Comparison of ENCODE assay signal across 10 cellular contexts in genomic region chr15:60003243-60004018, GRCh38. TPM values are rescaled to one million over a fixed set of nuclear protein-coding genes. Genes with fewer than 3 reads are reported as not detected.
DNase-seq lines count a peak whose midpoint lies in the region; ATAC-seq lines count a peak whose summit lies in the region.
"Had no signal": no experiment of that assay in that cellular context is flagged by ENCODE, and none has a peak within 500 bp of the region (broad histone marks: within the 10 kb centered on the region; RNA-seq: fewer than 3 reads in every experiment).

No MANE protein-coding gene starts in this region.

- H3K4me3 ChIP-seq in CD8-positive, alpha-beta memory T cell (ENCODE audit: low read length): no peak overlapping the region
- peak overlapping the region; percentile 86 for H3K4me3 ChIP-seq in H7 (ENCODE audit: insufficient read depth, low read depth, low read length)

- H3K4me1 ChIP-seq in CD8-positive, alpha-beta memory T cell (ENCODE audit: insufficient read depth, low read length): peaks cover 41% of the 10 kb centered on the region

- CTCF ChIA-PET in CD8-positive, alpha-beta memory T cell (lab: Charles Lee): interaction anchor here (1.1 to 1.8 kb wide), 4 partner anchors 10 to 252 kb away, joined by 3 to 5 read pairs (median 4); no protein-coding TSS in a partner anchor

- peaks cover 18 to 39% (median 36%) of the 10 kb centered on the region in 5 donors for H3K9me3 Mint-ChIP-seq in CD8-positive, alpha-beta memory T cell
- H3K9me3 Mint-ChIP-seq in activated naive CD8-positive, alpha-beta T cell treated with anti-CD3 and anti-CD28 coated beads, Interleukin-2, amount 10 ng/mL, durations not matched to agents 7 days and 5 days: peaks cover 5% of the 10 kb centered on the region
- no peaks in the 10 kb centered on the region for H3K9me3 Mint-ChIP-seq in natural killer cell treated with Interleukin-12 subunit alpha and Interleukin-12 subunit beta and Interleukin-15 and Interleukin-18, amount 100 ng/mL, for 72 hours

- ATAC-seq in activated naive CD8-positive, alpha-beta T cell treated with anti-CD3 and anti-CD28 coated beads, Interleukin-2, amount 10 ng/mL, durations not matched to agents 7 days and 5 days (ENCODE audit: low read depth): no peak
- ATAC-seq in natural killer cell treated with Interleukin-12 subunit alpha and Interleukin-12 subunit beta and Interleukin-15 and Interleukin-18, amount 100 ng/mL, for 72 hours: no peak
- ATAC-seq: heart right ventricle had no signal

- H3K27me3 Mint-ChIP-seq in CD8-positive, alpha-beta memory T cell: peaks cover 92 to 95% of the 10 kb centered on the region in 2 donors
- peaks cover 84% of the 10 kb centered on the region for H3K27me3 Mint-ChIP-seq in activated naive CD8-positive, alpha-beta T cell treated with anti-CD3 and anti-CD28 coated beads, Interleukin-2, amount 10 ng/mL, durations not matched to agents 7 days and 5 days
- H3K27me3 Mint-ChIP-seq in natural killer cell treated with Interleukin-12 subunit alpha and Interleukin-12 subunit beta and Interleukin-15 and Interleukin-18, amount 100 ng/mL, for 72 hours: peaks cover 64 to 76% of the 10 kb centered on the region in 2 donors

- POLR2A ChIA-PET in CD8-positive, alpha-beta memory T cell (lab: Charles Lee): interaction anchor here (1.4 kb wide), 1 partner anchor 9 kb away, joined by 6 read pairs; no protein-coding TSS in a partner anchor
- POLR2A ChIA-PET in activated naive CD8-positive, alpha-beta T cell treated with anti-CD3 and anti-CD28 coated beads, Interleukin-2, amount 10 ng/mL, durations not matched to agents 7 days and 5 days (lab: Charles Lee): interaction anchor here (0.6 to 2.3 kb wide), 9 partner anchors 9 to 315 kb away, joined by 3 to 15 read pairs (median 5); no protein-coding TSS in a partner anchor

- peaks cover 0 to 4% (median 3%) of the 10 kb centered on the region in 3 donors for H3K36me3 Mint-ChIP-seq in CD8-positive, alpha-beta memory T cell
- peaks cover 8% of the 10 kb centered on the region for H3K36me3 Mint-ChIP-seq in activated naive CD8-positive, alpha-beta T cell treated with anti-CD3 and anti-CD28 coated beads, Interleukin-2, amount 10 ng/mL, durations not matched to agents 7 days and 5 days
- H3K36me3 Mint-ChIP-seq in natural killer cell treated with Interleukin-12 subunit alpha and Interleukin-12 subunit beta and Interleukin-15 and Interleukin-18, amount 100 ng/mL, for 72 hours: peaks cover 14% of the 10 kb centered on the region

- peak overlapping the region; percentile 32 to 84 (median 57) for H3K4me3 Mint-ChIP-seq in CD8-positive, alpha-beta memory T cell
- H3K4me3 Mint-ChIP-seq in activated naive CD8-positive, alpha-beta T cell treated with anti-CD3 and anti-CD28 coated beads, Interleukin-2, amount 10 ng/mL, durations not matched to agents 7 days and 5 days: peak overlapping the region; percentile 87
- H3K4me3 Mint-ChIP-seq in natural killer cell treated with Interleukin-12 subunit alpha and Interleukin-12 subunit beta and Interleukin-15 and Interleukin-18, amount 100 ng/mL, for 72 hours: peak overlapping the region; percentile 93

- H3K27ac Mint-ChIP-seq in CD8-positive, alpha-beta memory T cell: peak overlapping the region in 3 of 8 donors; percentile 29 to 77 (median 32)
- peak overlapping the region; percentile 68 for H3K27ac Mint-ChIP-seq in activated naive CD8-positive, alpha-beta T cell treated with anti-CD3 and anti-CD28 coated beads, Interleukin-2, amount 10 ng/mL, durations not matched to agents 7 days and 5 days
- H3K27ac Mint-ChIP-seq in natural killer cell treated with Interleukin-12 subunit alpha and Interleukin-12 subunit beta and Interleukin-15 and Interleukin-18, amount 100 ng/mL, for 72 hours: no peak overlapping the region

- no peaks in the 10 kb centered on the region for H3K36me3 ChIP-seq in CD8-positive, alpha-beta memory T cell (ENCODE audit: insufficient read depth, low read length)
- no peaks in the 10 kb centered on the region for H3K36me3 ChIP-seq in H7 (replicated peaks; ENCODE audit: control insufficient read depth, insufficient read depth, low read length)
- H3K36me3 ChIP-seq: neutrophil had no signal

- no peak for DNase-seq in CD8-positive, alpha-beta memory T cell
- DNase-seq in H7: peak; percentile 38
- peak; percentile 51 for DNase-seq in activated naive CD8-positive, alpha-beta T cell treated with anti-CD3 and anti-CD28 coated beads, Interleukin-2, amount 10 ng/mL, durations not matched to agents 7 days and 5 days
- DNase-seq in natural killer cell treated with Interleukin-12 subunit alpha and Interleukin-12 subunit beta and Interleukin-15 and Interleukin-18, amount 100 ng/mL, for 72 hours (ENCODE audit: low spot score): no peak
- DNase-seq in HuH-7.5 (ENCODE audit: low spot score): no peak
- DNase-seq in NCI-H2107 (lab: John Stamatoyannopoulos, UW): no peak
- DNase-seq in activated gamma-delta T cell (lab: John Stamatoyannopoulos, UW): no peak
- DNase-seq: GF-D8, heart right ventricle had no signal

- no peaks in the 10 kb centered on the region for H3K9me3 ChIP-seq in CD8-positive, alpha-beta memory T cell (ENCODE audit: low read length)
- H3K9me3 ChIP-seq: heart right ventricle, neutrophil had no signal

- peaks cover 97% of the 10 kb centered on the region for H3K27me3 ChIP-seq in CD8-positive, alpha-beta memory T cell (ENCODE audit: insufficient read depth, low read length, poor library complexity, severe bottlenecking)
- peaks cover 57% of the 10 kb centered on the region for H3K27me3 ChIP-seq in H7 (ENCODE audit: control insufficient read depth, insufficient read depth, low read length)

- H3K4me1 Mint-ChIP-seq in CD8-positive, alpha-beta memory T cell: peaks cover 42 to 57% (median 54%) of the 10 kb centered on the region in 3 donors
- peaks cover 47% of the 10 kb centered on the region for H3K4me1 Mint-ChIP-seq in activated naive CD8-positive, alpha-beta T cell treated with anti-CD3 and anti-CD28 coated beads, Interleukin-2, amount 10 ng/mL, durations not matched to agents 7 days and 5 days
- H3K4me1 Mint-ChIP-seq in natural killer cell treated with Interleukin-12 subunit alpha and Interleukin-12 subunit beta and Interleukin-15 and Interleukin-18, amount 100 ng/mL, for 72 hours (ENCODE audit: low read depth in 2 of 2): peaks cover 38% of the 10 kb centered on the region in 2 donors

- H3K27ac ChIP-seq in CD8-positive, alpha-beta memory T cell (ENCODE audit: low read depth, low read length): no peak overlapping the region
- H3K27ac ChIP-seq: heart right ventricle, neutrophil had no signal

RNA-seq across cellular contexts. Expression of gene FOXB1, which starts 0.7 kb away (rescaled TPM):
- total RNA-seq in CD8-positive, alpha-beta memory T cell: under 1 TPM; 0.33 to 0.37 TPM
- polyA plus RNA-seq in CD8-positive, alpha-beta memory T cell: 0.10 TPM
- total RNA-seq in H7 (2014; rRNA removed; shearing (Covaris generic)): 25.0 and 32.7 TPM in 2 replicates
- total RNA-seq in activated naive CD8-positive, alpha-beta T cell treated with anti-CD3 and anti-CD28 coated beads, Interleukin-2, amount 10 ng/mL, durations not matched to agents 7 days and 5 days: under 1 TPM; 0.74 to 0.78 TPM
- total RNA-seq in natural killer cell treated with Interleukin-12 subunit alpha and Interleukin-12 subunit beta and Interleukin-15 and Interleukin-18, amount 100 ng/mL, for 72 hours: under 1 TPM in 1 of 2 donors, not detected in 1; 0.10 TPM
- total RNA-seq: heart right ventricle had no signal
- polyA plus RNA-seq: heart right ventricle had no signal

Comparison
In these comparisons a context has a peak if more than half of its experiments do, and no peak if none do; other contexts are left out.
1. DNase-seq: peak in H7 (single experiment) and activated naive CD8-positive, alpha-beta T cell treated with anti-CD3 and anti-CD28 coated beads, Interleukin-2, amount 10 ng/mL, durations not matched to agents 7 days and 5 days (single experiment); none in CD8-positive, alpha-beta memory T cell (0 of 5), natural killer cell treated with Interleukin-12 subunit alpha and Interleukin-12 subunit beta and Interleukin-15 and Interleukin-18, amount 100 ng/mL, for 72 hours (single experiment), HuH-7.5 (single experiment), NCI-H2107 (single experiment) and activated gamma-delta T cell (single experiment).
2. RNA of gene FOXB1, which starts 0.7 kb away (total RNA-seq): 25.0 to 32.7 TPM in H7; 0.74 to 0.78 TPM in activated naive CD8-positive, alpha-beta T cell treated with anti-CD3 and anti-CD28 coated beads, Interleukin-2, amount 10 ng/mL, durations not matched to agents 7 days and 5 days, 0.33 to 0.37 TPM in CD8-positive, alpha-beta memory T cell and 0.10 TPM in natural killer cell treated with Interleukin-12 subunit alpha and Interleukin-12 subunit beta and Interleukin-15 and Interleukin-18, amount 100 ng/mL, for 72 hours; every median in the first group is over 10 times any median in the second.
3. Peak in every context shown above with its lines, with median percentiles within 50 percentile points of each other: H3K4me3 Mint-ChIP-seq.